Comparison of ENCODE assay signal across 7 cellular contexts in the genomic region with DNA sequence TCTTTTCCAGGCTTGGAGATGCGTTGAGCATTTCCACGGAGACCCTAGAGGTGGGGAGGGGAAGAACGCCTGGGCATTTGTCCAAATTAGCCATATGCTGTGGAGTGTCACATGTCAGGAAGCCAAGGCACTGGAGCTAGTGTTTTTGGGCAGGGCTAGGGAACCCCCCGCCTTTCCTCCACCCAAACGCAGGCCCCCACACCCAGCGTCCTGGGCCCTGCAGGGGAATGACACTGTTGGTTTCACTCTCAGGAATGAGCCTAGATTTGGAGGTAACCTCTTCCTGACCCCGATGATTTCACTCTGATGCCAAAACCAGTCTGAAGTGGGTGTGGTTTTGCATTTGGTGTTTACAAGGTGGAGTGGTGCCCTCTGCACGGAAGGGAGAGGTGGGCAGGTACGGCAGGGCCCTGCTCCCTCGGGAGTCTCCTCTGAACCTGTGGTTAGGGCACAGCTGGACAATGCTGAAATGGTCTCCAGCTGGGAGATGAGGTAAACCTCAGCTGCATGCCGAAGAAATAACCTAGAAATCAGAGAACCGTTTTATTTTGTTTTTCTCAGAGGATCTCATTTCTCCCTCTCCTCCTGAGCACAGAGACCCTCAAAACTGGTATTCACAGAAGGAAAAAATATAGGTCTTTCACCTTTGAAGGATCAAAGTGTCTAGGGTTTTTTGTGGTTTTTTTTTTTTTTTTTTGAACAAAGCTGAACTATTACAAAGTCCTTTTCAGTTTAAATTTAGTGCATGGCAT. TPM values are rescaled to one million over a fixed set of nuclear protein-coding genes. Genes with fewer than 3 reads are reported as not detected.
DNase-seq lines count a peak whose midpoint lies in the region; ATAC-seq and TF ChIP-seq lines count a peak whose summit lies in the region.

No MANE protein-coding gene starts in this region.

- no peak overlapping the region for H3K4me3 Mint-ChIP-seq in naive B cell

- ATAC-seq in GM18519 (IDR thresholded peaks at IDR 0.05; ENCODE audit: low FRiP score, unreplicated experiment) (peak; percentile 44), HG02623 (IDR thresholded peaks at IDR 0.05; ENCODE audit: unreplicated experiment) (peak; percentile 53), naive B cell (ENCODE audit: low read depth in 2 of 2) (no peak)

- no peaks in the 10 kb centered on the region for H3K9me3 Mint-ChIP-seq in naive B cell

- H3K27me3 Mint-ChIP-seq in naive B cell: no peaks in the 10 kb centered on the region

- peaks cover 0 to 5% of the 10 kb centered on the region in 2 donors for H3K36me3 Mint-ChIP-seq in naive B cell

- in situ Hi-C loops in astrocyte of the spinal cord (cut with HindIII; ENCODE audit: low sequenced_read_pairs): no loop called here

- DNase-seq in NCI-H2171 treated with DMSO at 0.1 percent for 48 hours (lab: John Stamatoyannopoulos, UW) (peak; percentile 96), astrocyte of the spinal cord (ENCODE audit: low read depth, low spot score) (peak; percentile 82), naive B cell (no peak), NCI-H446 treated with DMSO at 0.1 percent for 48 hours (lab: John Stamatoyannopoulos, UW) (no peak), amniotic stem cell (lab: John Stamatoyannopoulos, UW) (no peak)

- TF ChIP-seq CTCF in astrocyte of the spinal cord (IDR thresholded peaks at IDR 0.05; ENCODE audit: low read depth, low read length): peak; percentile 32

- peak overlapping the region in 4 of 6 donors; percentile 53 to 73 (median 72) for H3K27ac Mint-ChIP-seq in naive B cell

- H3K4me1 Mint-ChIP-seq in naive B cell: peaks cover 0 to 2% (median 0%) of the 10 kb centered on the region in 3 donors

- H3K4me3 ChIP-seq in astrocyte of the spinal cord (ENCODE audit: low read depth, low read length): no peak overlapping the region

RNA-seq across cellular contexts. Expression of a gene that starts 29.6 kb away (rescaled TPM):
- polyA plus RNA-seq in naive B cell (ENCODE audit: low read depth in 6 of 6): 1 to 10 TPM in 5 of 6 donors, under 1 TPM in 1; 0.45 to 2.5 (median 1.5) TPM

Comparison
In these comparisons a context has a peak if more than half of its experiments do, and no peak if none do; other contexts are left out.
1. ATAC-seq: peak in GM18519 (single experiment) and HG02623 (single experiment); none in naive B cell (0 of 2).
2. DNase-seq: peak in NCI-H2171 treated with DMSO at 0.1 percent for 48 hours (single experiment) and astrocyte of the spinal cord (single experiment); none in naive B cell (single experiment), NCI-H446 treated with DMSO at 0.1 percent for 48 hours (single experiment) and amniotic stem cell (single experiment).